In the genomic region with DNA sequence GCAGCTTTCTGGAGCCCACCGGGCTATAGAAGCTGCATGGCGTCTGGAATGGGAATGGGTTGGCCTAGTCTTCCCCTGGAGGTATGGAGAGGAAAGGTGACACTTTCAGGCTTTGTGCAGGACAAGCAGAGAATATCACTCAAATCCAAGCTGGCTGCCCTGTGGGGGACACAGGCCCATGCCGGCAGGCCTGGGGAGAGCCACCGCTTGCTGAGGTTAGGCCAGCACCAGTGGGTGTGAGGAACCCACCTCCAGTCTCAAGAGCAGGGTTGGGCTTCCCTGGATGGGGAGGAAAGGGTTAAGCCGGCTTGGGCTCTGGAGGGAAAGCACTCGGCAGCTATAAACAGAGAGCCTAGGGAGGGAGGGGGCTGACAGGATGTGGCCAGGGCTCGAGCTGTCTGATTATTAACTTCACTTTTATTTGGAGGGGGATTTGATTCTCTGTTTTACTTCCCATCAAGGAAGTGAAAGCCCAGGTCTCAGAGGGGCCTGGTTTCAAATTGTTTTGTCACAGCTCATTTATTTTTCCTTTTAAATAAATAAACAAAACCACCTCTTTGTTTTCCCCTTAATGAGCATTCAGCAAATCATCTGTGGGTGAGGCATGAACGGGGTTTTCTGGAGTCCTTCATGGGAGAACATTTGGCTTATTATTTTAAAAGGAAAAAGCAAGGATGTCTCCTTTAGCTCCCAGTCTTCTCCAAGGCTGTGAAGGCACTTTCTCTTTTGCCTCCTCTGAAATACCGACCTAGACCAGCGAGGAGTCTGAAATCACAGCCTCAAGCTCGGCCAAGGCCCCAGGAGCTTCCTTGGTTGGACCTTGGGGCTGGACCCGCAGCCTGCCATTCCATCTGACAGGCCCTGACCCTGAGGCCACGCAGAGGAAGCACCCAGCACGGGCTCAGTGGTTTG, we compare ENCODE assay signal across 1 cellular context.
TF ChIP-seq lines count a peak whose summit lies in the region.

No MANE protein-coding gene starts in this region.

TF ChIP-seq in HepG2, 621 proteins besides CTCF, POLR2A, EP300 and RAD21 (continues in another document):
- TF ChIP-seq JUND (CRISPR knock-in tag; IDR thresholded peaks at IDR 0.05), result no peak
- no peak for TF ChIP-seq AGO2 (optimal IDR thresholded peaks at IDR 0.05; ENCODE audit: low read depth, low read length)
- TF ChIP-seq, protein P1, sequence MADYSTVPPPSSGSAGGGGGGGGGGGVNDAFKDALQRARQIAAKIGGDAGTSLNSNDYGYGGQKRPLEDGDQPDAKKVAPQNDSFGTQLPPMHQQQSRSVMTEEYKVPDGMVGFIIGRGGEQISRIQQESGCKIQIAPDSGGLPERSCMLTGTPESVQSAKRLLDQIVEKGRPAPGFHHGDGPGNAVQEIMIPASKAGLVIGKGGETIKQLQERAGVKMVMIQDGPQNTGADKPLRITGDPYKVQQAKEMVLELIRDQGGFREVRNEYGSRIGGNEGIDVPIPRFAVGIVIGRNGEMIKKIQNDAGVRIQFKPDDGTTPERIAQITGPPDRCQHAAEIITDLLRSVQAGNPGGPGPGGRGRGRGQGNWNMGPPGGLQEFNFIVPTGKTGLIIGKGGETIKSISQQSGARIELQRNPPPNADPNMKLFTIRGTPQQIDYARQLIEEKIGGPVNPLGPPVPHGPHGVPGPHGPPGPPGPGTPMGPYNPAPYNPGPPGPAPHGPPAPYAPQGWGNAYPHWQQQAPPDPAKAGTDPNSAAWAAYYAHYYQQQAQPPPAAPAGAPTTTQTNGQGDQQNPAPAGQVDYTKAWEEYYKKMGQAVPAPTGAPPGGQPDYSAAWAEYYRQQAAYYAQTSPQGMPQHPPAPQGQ (CRISPR knock-in tag; IDR thresholded peaks at IDR 0.05; ENCODE audit: borderline replicate concordance), result no peak
- TF ChIP-seq, protein P2, sequence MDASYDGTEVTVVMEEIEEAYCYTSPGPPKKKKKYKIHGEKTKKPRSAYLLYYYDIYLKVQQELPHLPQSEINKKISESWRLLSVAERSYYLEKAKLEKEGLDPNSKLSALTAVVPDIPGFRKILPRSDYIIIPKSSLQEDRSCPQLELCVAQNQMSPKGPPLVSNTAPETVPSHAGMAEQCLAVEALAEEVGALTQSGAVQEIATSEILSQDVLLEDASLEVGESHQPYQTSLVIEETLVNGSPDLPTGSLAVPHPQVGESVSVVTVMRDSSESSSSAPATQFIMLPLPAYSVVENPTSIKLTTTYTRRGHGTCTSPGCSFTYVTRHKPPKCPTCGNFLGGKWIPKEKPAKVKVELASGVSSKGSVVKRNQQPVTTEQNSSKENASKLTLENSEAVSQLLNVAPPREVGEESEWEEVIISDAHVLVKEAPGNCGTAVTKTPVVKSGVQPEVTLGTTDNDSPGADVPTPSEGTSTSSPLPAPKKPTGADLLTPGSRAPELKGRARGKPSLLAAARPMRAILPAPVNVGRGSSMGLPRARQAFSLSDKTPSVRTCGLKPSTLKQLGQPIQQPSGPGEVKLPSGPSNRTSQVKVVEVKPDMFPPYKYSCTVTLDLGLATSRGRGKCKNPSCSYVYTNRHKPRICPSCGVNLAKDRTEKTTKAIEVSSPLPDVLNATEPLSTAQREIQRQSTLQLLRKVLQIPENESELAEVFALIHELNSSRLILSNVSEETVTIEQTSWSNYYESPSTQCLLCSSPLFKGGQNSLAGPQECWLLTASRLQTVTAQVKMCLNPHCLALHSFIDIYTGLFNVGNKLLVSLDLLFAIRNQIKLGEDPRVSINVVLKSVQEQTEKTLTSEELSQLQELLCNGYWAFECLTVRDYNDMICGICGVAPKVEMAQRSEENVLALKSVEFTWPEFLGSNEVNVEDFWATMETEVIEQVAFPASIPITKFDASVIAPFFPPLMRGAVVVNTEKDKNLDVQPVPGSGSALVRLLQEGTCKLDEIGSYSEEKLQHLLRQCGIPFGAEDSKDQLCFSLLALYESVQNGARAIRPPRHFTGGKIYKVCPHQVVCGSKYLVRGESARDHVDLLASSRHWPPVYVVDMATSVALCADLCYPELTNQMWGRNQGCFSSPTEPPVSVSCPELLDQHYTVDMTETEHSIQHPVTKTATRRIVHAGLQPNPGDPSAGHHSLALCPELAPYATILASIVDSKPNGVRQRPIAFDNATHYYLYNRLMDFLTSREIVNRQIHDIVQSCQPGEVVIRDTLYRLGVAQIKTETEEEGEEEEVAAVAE (CRISPR knock-in tag; IDR thresholded peaks at IDR 0.05; ENCODE audit: borderline replicate concordance), result no peak
- TF ChIP-seq, protein P3, sequence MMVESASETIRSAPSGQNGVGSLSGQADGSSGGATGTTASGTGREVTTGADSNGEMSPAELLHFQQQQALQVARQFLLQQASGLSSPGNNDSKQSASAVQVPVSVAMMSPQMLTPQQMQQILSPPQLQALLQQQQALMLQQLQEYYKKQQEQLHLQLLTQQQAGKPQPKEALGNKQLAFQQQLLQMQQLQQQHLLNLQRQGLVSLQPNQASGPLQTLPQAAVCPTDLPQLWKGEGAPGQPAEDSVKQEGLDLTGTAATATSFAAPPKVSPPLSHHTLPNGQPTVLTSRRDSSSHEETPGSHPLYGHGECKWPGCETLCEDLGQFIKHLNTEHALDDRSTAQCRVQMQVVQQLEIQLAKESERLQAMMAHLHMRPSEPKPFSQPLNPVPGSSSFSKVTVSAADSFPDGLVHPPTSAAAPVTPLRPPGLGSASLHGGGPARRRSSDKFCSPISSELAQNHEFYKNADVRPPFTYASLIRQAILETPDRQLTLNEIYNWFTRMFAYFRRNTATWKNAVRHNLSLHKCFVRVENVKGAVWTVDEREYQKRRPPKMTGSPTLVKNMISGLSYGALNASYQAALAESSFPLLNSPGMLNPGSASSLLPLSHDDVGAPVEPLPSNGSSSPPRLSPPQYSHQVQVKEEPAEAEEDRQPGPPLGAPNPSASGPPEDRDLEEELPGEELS (CRISPR knock-in tag; IDR thresholded peaks at IDR 0.05), result peak; percentile 78
- TF ChIP-seq, protein P4, sequence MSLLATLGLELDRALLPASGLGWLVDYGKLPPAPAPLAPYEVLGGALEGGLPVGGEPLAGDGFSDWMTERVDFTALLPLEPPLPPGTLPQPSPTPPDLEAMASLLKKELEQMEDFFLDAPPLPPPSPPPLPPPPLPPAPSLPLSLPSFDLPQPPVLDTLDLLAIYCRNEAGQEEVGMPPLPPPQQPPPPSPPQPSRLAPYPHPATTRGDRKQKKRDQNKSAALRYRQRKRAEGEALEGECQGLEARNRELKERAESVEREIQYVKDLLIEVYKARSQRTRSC (CRISPR knock-in tag; IDR thresholded peaks at IDR 0.05; ENCODE audit: low read depth), result no peak
- TF ChIP-seq, protein P5, sequence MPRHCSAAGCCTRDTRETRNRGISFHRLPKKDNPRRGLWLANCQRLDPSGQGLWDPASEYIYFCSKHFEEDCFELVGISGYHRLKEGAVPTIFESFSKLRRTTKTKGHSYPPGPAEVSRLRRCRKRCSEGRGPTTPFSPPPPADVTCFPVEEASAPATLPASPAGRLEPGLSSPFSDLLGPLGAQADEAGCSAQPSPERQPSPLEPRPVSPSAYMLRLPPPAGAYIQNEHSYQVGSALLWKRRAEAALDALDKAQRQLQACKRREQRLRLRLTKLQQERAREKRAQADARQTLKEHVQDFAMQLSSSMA (CRISPR knock-in tag; IDR thresholded peaks at IDR 0.05), result no peak
- no peak for TF ChIP-seq CC2D1A (CRISPR knock-in tag; IDR thresholded peaks at IDR 0.05)
- no peak for TF ChIP-seq SKI (IDR thresholded peaks at IDR 0.05; ENCODE audit: partially characterized antibody)
- no peak for TF ChIP-seq NFATC3 (CRISPR knock-in tag; IDR thresholded peaks at IDR 0.05)
- TF ChIP-seq PPARG (CRISPR knock-in tag; conservative IDR thresholded peaks at IDR 0.05), result no peak
- TF ChIP-seq, protein P6, sequence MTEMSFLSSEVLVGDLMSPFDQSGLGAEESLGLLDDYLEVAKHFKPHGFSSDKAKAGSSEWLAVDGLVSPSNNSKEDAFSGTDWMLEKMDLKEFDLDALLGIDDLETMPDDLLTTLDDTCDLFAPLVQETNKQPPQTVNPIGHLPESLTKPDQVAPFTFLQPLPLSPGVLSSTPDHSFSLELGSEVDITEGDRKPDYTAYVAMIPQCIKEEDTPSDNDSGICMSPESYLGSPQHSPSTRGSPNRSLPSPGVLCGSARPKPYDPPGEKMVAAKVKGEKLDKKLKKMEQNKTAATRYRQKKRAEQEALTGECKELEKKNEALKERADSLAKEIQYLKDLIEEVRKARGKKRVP (CRISPR knock-in tag; IDR thresholded peaks at IDR 0.05), result no peak
- TF ChIP-seq, protein P7, sequence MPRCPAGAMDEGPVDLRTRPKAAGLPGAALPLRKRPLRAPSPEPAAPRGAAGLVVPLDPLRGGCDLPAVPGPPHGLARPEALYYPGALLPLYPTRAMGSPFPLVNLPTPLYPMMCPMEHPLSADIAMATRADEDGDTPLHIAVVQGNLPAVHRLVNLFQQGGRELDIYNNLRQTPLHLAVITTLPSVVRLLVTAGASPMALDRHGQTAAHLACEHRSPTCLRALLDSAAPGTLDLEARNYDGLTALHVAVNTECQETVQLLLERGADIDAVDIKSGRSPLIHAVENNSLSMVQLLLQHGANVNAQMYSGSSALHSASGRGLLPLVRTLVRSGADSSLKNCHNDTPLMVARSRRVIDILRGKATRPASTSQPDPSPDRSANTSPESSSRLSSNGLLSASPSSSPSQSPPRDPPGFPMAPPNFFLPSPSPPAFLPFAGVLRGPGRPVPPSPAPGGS (CRISPR knock-in tag; IDR thresholded peaks at IDR 0.05), result no peak
- TF ChIP-seq ZNF747 (CRISPR knock-in tag; IDR thresholded peaks at IDR 0.05; ENCODE audit: borderline replicate concordance), result no peak
- TF ChIP-seq ATF7 (IDR thresholded peaks at IDR 0.05), result no peak
- no peak for TF ChIP-seq ATF7 (CRISPR knock-in tag; IDR thresholded peaks at IDR 0.05)
- 0 out of 2 replicates have a peak, but pooled peaks have one; percentile 25 for TF ChIP-seq MED13 (CRISPR knock-in tag; IDR thresholded peaks at IDR 0.05)
- peak; percentile 27 for TF ChIP-seq YY1 (IDR thresholded peaks at IDR 0.05; ENCODE audit: insufficient read depth, insufficient replicate concordance, low read depth, low read length)
- TF ChIP-seq ISL2 (CRISPR knock-in tag; IDR thresholded peaks at IDR 0.05), result 0 out of 2 replicates have a peak, but pooled peaks have one; percentile 12
- TF ChIP-seq, protein P8, sequence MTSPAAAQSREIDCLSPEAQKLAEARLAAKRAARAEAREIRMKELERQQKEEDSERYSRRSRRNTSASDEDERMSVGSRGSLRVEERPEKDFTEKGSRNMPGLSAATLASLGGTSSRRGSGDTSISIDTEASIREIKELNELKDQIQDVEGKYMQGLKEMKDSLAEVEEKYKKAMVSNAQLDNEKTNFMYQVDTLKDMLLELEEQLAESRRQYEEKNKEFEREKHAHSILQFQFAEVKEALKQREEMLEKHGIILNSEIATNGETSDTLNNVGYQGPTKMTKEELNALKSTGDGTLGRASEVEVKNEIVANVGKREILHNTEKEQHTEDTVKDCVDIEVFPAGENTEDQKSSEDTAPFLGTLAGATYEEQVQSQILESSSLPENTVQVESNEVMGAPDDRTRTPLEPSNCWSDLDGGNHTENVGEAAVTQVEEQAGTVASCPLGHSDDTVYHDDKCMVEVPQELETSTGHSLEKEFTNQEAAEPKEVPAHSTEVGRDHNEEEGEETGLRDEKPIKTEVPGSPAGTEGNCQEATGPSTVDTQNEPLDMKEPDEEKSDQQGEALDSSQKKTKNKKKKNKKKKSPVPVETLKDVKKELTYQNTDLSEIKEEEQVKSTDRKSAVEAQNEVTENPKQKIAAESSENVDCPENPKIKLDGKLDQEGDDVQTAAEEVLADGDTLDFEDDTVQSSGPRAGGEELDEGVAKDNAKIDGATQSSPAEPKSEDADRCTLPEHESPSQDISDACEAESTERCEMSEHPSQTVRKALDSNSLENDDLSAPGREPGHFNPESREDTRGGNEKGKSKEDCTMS (CRISPR knock-in tag; conservative IDR thresholded peaks at IDR 0.05), result no peak
- no peak for TF ChIP-seq ZNF17 (CRISPR knock-in tag; IDR thresholded peaks at IDR 0.05)
- TF ChIP-seq, protein P9, sequence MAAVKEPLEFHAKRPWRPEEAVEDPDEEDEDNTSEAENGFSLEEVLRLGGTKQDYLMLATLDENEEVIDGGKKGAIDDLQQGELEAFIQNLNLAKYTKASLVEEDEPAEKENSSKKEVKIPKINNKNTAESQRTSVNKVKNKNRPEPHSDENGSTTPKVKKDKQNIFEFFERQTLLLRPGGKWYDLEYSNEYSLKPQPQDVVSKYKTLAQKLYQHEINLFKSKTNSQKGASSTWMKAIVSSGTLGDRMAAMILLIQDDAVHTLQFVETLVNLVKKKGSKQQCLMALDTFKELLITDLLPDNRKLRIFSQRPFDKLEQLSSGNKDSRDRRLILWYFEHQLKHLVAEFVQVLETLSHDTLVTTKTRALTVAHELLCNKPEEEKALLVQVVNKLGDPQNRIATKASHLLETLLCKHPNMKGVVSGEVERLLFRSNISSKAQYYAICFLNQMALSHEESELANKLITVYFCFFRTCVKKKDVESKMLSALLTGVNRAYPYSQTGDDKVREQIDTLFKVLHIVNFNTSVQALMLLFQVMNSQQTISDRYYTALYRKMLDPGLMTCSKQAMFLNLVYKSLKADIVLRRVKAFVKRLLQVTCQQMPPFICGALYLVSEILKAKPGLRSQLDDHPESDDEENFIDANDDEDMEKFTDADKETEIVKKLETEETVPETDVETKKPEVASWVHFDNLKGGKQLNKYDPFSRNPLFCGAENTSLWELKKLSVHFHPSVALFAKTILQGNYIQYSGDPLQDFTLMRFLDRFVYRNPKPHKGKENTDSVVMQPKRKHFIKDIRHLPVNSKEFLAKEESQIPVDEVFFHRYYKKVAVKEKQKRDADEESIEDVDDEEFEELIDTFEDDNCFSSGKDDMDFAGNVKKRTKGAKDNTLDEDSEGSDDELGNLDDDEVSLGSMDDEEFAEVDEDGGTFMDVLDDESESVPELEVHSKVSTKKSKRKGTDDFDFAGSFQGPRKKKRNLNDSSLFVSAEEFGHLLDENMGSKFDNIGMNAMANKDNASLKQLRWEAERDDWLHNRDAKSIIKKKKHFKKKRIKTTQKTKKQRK (IDR thresholded peaks at IDR 0.05; ENCODE audit: low read length), result no peak
- no peak for TF ChIP-seq ZNF263 (CRISPR knock-in tag; IDR thresholded peaks at IDR 0.05)
- no peak for TF ChIP-seq SOX6 (IDR thresholded peaks at IDR 0.05)
- peak; percentile 33; the same call in 1 of the 2 replicates for TF ChIP-seq SOX6 (CRISPR knock-in tag; IDR thresholded peaks at IDR 0.05)
- TF ChIP-seq TSC22D2 (CRISPR knock-in tag; IDR thresholded peaks at IDR 0.05; ENCODE audit: borderline replicate concordance), result no peak
- TF ChIP-seq, protein P10, sequence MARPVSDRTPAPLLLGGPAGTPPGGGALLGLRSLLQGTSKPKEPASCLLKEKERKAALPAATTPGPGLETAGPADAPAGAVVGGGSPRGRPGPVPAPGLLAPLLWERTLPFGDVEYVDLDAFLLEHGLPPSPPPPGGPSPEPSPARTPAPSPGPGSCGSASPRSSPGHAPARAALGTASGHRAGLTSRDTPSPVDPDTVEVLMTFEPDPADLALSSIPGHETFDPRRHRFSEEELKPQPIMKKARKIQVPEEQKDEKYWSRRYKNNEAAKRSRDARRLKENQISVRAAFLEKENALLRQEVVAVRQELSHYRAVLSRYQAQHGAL (CRISPR knock-in tag; IDR thresholded peaks at IDR 0.05; ENCODE audit: not compliant biosample characterization), result no peak
- no peak for TF ChIP-seq MTF2 (CRISPR knock-in tag; IDR thresholded peaks at IDR 0.05; ENCODE audit: borderline replicate concordance)
- TF ChIP-seq ARNT (IDR thresholded peaks at IDR 0.05), result no peak
- TF ChIP-seq SIX1 (CRISPR knock-in tag; IDR thresholded peaks at IDR 0.05; ENCODE audit: borderline replicate concordance), result no peak
- TF ChIP-seq, protein P11, sequence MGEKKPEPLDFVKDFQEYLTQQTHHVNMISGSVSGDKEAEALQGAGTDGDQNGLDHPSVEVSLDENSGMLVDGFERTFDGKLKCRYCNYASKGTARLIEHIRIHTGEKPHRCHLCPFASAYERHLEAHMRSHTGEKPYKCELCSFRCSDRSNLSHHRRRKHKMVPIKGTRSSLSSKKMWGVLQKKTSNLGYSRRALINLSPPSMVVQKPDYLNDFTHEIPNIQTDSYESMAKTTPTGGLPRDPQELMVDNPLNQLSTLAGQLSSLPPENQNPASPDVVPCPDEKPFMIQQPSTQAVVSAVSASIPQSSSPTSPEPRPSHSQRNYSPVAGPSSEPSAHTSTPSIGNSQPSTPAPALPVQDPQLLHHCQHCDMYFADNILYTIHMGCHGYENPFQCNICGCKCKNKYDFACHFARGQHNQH (CRISPR knock-in tag; IDR thresholded peaks at IDR 0.05), result no peak
- TF ChIP-seq CEBPG (CRISPR knock-in tag; IDR thresholded peaks at IDR 0.05), result peak; percentile 3; the same call in 1 of the 2 replicates
